In the genomic region with DNA sequence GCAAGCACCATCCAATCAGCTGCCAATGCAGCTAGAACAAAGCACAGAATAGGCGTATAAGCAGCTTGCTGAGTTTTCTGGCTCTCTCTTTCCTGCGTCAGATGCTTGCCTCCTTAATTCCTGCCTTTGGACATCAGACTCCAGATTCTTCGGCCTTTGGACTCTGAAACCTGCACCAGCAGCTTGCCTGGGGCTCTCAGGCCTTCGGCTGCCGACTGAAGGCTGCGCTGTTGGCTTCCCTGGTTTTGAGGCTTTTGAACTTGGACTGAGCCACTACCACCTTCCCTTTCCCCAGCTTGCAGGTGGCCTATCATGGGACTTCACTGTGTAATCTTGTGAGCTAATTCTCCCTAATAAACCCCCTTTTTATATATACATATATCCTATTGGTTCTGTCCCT, we compare ENCODE assay signal across 18 cellular contexts. TPM values are rescaled to one million over a fixed set of nuclear protein-coding genes. Genes with fewer than 3 reads are reported as not detected.
DNase-seq lines count a peak whose midpoint lies in the region; ATAC-seq, FAIRE-seq and TF ChIP-seq lines count a peak whose summit lies in the region.
"Had no signal": no experiment of that assay in that cellular context is flagged by ENCODE, and none has a peak within 500 bp of the region (broad histone marks: within the 10 kb centered on the region; RNA-seq: fewer than 3 reads in every experiment).

No MANE protein-coding gene starts in this region.

- no peaks in the 10 kb centered on the region for H3K27me3 Mint-ChIP-seq in T-helper 17 cell
- H3K27me3 Mint-ChIP-seq: CD4-positive, CD25-positive, alpha-beta regulatory T cell had no signal

- ATAC-seq in T-helper 17 cell (no peak), right lobe of liver (peak; percentile 54 to 89 (median 71)), aorta (ENCODE audit: low FRiP score) (no peak), GM21390 (IDR thresholded peaks at IDR 0.05; ENCODE audit: unreplicated experiment) (no peak)
- ATAC-seq: HCT116 had no signal

- H3K36me3 Mint-ChIP-seq in T-helper 17 cell (ENCODE audit: low read depth), result peaks cover 3% of the 10 kb centered on the region
- H3K36me3 Mint-ChIP-seq: CD4-positive, CD25-positive, alpha-beta regulatory T cell had no signal

- H3K4me1 Mint-ChIP-seq in T-helper 17 cell, result peaks cover 27% of the 10 kb centered on the region

- H3K36me3 ChIP-seq in esophagus muscularis mucosa (peaks cover 2 to 15% (median 12%) of the 10 kb centered on the region in 4 donors), right lobe of liver (peaks cover 0 to 15% (median 7%) of the 10 kb centered on the region in 4 donors), small intestine (ENCODE audit: control insufficient read depth in 2 of 2, insufficient read depth in 2 of 2, low read length in 2 of 2) (no peaks in the 10 kb centered on the region), aorta (ENCODE audit: control insufficient read depth in 1 of 2, insufficient read depth in 2 of 2, low read length in 1 of 2) (peaks cover 2 to 8% of the 10 kb centered on the region in 2 donors)

- no peak for TF ChIP-seq CTCF in esophagus muscularis mucosa (IDR thresholded peaks at IDR 0.05)
- no peak for TF ChIP-seq CTCF in right lobe of liver (IDR thresholded peaks at IDR 0.05)

- peaks cover 0 to 9% (median 5%) of the 10 kb centered on the region in 4 donors for H3K4me1 ChIP-seq in esophagus muscularis mucosa
- H3K4me1 ChIP-seq in right lobe of liver, result peaks cover 0 to 16% (median 2%) of the 10 kb centered on the region in 4 donors
- peaks cover 0 to 3% of the 10 kb centered on the region in 2 donors for H3K4me1 ChIP-seq in small intestine (ENCODE audit: control insufficient read depth in 2 of 2, insufficient read depth in 1 of 2, low read depth in 1 of 2, low read length in 1 of 2)
- no peaks in the 10 kb centered on the region for H3K4me1 ChIP-seq in aorta (ENCODE audit: control insufficient read depth in 1 of 2, insufficient read depth in 2 of 2, low read length in 2 of 2)

- WGBS in esophagus muscularis mucosa, result 94% methylated on average over 6 of the region's 6 CpGs
- WGBS in right lobe of liver (ENCODE audit: insufficient coverage, low coverage, low lambda C conversion rate, missing lambda C conversion rate), result 41% methylated on average over 6 of the region's 6 CpGs
- 24 to 62% (median 46%) methylated on average over 6 of the region's 6 CpGs for WGBS in small intestine, 3 donors
- 82 to 86% methylated on average over 6 of the region's 6 CpGs for WGBS in aorta, 2 donors

- FAIRE-seq in small intestine (lab: Jason Lieb, UNC), result no peak
- FAIRE-seq: H54, HTR-8/SVneo had no signal

- DNase-seq in T-helper 17 cell (no peak), esophagus muscularis mucosa (ENCODE audit: extremely low spot score) (peak; percentile 57), right lobe of liver (no peak), small intestine (peak; percentile 81), DMS153 (lab: John Stamatoyannopoulos, UW) (no peak), aorta (no peak)
- no peak for DNase-seq in activated effector memory CD4-positive, alpha-beta T cell treated with Interleukin-2 at 50 U/mL for 16 hours
- DNase-seq: ACHN; CD4-positive, CD25-positive, alpha-beta regulatory T cell; DND-41; GDM1; GM23248 had no signal

- H3K4me3 ChIP-seq in esophagus muscularis mucosa, result no peak overlapping the region
- no peak overlapping the region for H3K4me3 ChIP-seq in right lobe of liver
- H3K4me3 ChIP-seq in small intestine (ENCODE audit: low read depth in 1 of 2, low read length in 2 of 2), result no peak overlapping the region
- H3K4me3 ChIP-seq in aorta (ENCODE audit: low read length in 2 of 2), result no peak overlapping the region
- H3K4me3 ChIP-seq: BLaER1 treated with 17β-estradiol and CSF1 and Interleukin-3, amounts not matched to agents 10 nM and 100 nM; GM23248 had no signal

- no peak for TF ChIP-seq EP300 in esophagus muscularis mucosa (IDR thresholded peaks at IDR 0.05)

- H3K4me3 Mint-ChIP-seq in T-helper 17 cell, result no peak overlapping the region
- H3K4me3 Mint-ChIP-seq: CD4-positive, CD25-positive, alpha-beta regulatory T cell had no signal

- intact Hi-C loops in esophagus muscularis mucosa (cut with DNase I), result no loop called here
- intact Hi-C loops in right lobe of liver (cut with DNase I), result no loop called here
- intact Hi-C loops in aorta (cut with DNase I), result no loop called here

- peak overlapping the region; percentile 71 for H3K27ac Mint-ChIP-seq in T-helper 17 cell
- H3K27ac Mint-ChIP-seq: CD4-positive, CD25-positive, alpha-beta regulatory T cell had no signal

- H3K27me3 ChIP-seq in esophagus muscularis mucosa (no peaks in the 10 kb centered on the region), right lobe of liver (no peaks in the 10 kb centered on the region), small intestine (ENCODE audit: control insufficient read depth in 2 of 2, insufficient read depth in 2 of 2, low read length in 2 of 2) (no peaks in the 10 kb centered on the region), aorta (ENCODE audit: control insufficient read depth in 1 of 2, insufficient read depth in 2 of 2, low read length in 1 of 2) (no peaks in the 10 kb centered on the region)
- H3K27me3 ChIP-seq: BLaER1 treated with 17β-estradiol and CSF1 and Interleukin-3, amounts not matched to agents 10 nM and 100 nM had no signal

- H3K27ac ChIP-seq in esophagus muscularis mucosa (replicated peaks in 1 of 4) (no peak overlapping the region), right lobe of liver (peak overlapping the region in 1 of 3 donors; percentile 10), small intestine (ENCODE audit: low read depth in 1 of 2, low read length in 1 of 2) (no peak overlapping the region), aorta (ENCODE audit: low read depth in 1 of 2, low read length in 2 of 2) (no peak overlapping the region)
- H3K27ac ChIP-seq: BLaER1 treated with 17β-estradiol and CSF1 and Interleukin-3, amounts not matched to agents 10 nM and 100 nM; GM23248 had no signal

- no peaks in the 10 kb centered on the region for H3K9me3 ChIP-seq in T-helper 17 cell (ENCODE audit: control insufficient read depth, low read length, poor library complexity, severe bottlenecking)
- H3K9me3 ChIP-seq in esophagus muscularis mucosa, result no peaks in the 10 kb centered on the region
- H3K9me3 ChIP-seq in right lobe of liver, result no peaks in the 10 kb centered on the region
- H3K9me3 ChIP-seq in small intestine (ENCODE audit: control insufficient read depth, low read depth), result no peaks in the 10 kb centered on the region
- no peaks in the 10 kb centered on the region for H3K9me3 ChIP-seq in aorta (ENCODE audit: control insufficient read depth, low read length)
- H3K9me3 ChIP-seq: BLaER1 treated with 17β-estradiol and CSF1 and Interleukin-3, amounts not matched to agents 10 nM and 100 nM had no signal

- TF ChIP-seq POLR2A in esophagus muscularis mucosa (IDR thresholded peaks at IDR 0.05; ENCODE audit: low read depth) (no peak), right lobe of liver (IDR thresholded peaks at IDR 0.05) (no peak)

RNA-seq across cellular contexts. Expression of gene TMEM192, which starts 6.1 kb away (rescaled TPM):
- total RNA-seq in T-helper 17 cell (1 to 10 TPM; 6.7 to 7.0 TPM), esophagus muscularis mucosa (10 to 100 TPM; 11.6 to 19.1 (median 14.1) TPM), right lobe of liver (10 to 100 TPM; 16.2 to 40.0 (median 23.3) TPM), aorta (10 to 100 TPM; 14.2 to 16.0 TPM)
- polyA plus RNA-seq in small intestine (10 to 100 TPM in 1 of 3 donors, 1 to 10 TPM in 2; 4.0 to 11.1 (median 6.8) TPM), aorta (1 to 10 TPM; 4.9 to 9.0 TPM)

RNA-seq across cellular contexts. Expression of gene TRIM75, which starts 52.9 kb away (rescaled TPM):
- total RNA-seq in T-helper 17 cell (not detected), esophagus muscularis mucosa (not detected), right lobe of liver (not detected), aorta (not detected)
- polyA plus RNA-seq in small intestine (not detected), aorta (not detected)
- total RNA-seq: A172; CD4-positive, CD25-positive, alpha-beta regulatory T cell; GM23248 had no signal
- polyA plus RNA-seq: CD4-positive, CD25-positive, alpha-beta regulatory T cell; GM23248 had no signal

Comparison
In these comparisons a context has a peak if more than half of its experiments do, and no peak if none do; other contexts are left out.
1. ATAC-seq: peak in right lobe of liver (4 of 4); none in T-helper 17 cell (single experiment), aorta (single experiment) and GM21390 (single experiment).
2. DNase-seq: peak in esophagus muscularis mucosa (single experiment) and small intestine (single experiment); none in T-helper 17 cell (0 of 3), right lobe of liver (0 of 3), DMS153 (single experiment), aorta (0 of 2) and activated effector memory CD4-positive, alpha-beta T cell treated with Interleukin-2 at 50 U/mL for 16 hours (single experiment).